In the genomic region with DNA sequence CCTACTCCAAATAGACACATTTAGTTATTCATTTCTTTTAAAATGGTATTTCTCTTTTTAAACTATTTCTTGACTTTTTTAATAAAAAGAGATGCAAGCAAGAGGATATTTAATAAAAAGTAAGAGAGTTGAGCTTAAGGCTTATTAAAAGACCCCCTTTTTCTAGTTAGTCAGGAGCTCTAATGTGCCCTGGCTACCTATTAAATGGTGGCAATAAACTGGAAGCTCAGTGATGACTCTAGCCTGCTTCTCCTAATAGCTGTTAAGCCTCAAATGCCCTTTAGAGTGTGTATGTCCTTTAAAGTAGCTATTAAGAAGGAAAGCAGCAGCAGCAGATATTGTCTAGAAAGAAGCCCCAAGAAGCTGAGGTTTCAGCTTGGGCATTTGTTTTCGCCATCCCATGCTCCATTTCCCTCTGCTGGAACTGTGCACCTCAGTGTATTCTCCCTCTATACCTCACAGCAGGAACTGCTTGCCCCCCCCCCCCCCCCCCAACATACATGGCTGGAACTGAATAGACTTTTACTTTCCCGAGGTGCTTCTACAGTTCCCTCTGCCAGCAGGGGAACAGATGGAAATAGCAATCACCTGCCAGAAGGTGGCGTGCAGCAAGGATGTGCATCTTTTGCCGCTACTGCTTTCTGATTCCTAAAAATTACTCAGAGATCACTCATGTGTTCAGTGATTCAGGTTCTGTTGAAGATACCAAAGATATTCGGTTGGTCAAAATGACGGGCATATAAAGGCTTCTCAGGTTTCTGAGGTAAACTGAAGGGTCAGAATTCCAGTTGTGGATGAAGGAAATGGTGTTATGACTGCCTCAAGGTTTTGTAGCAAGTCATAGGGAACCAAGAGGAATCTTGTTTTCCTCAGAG, we compare ENCODE assay signal across 9 cellular contexts. TPM values are rescaled to one million over a fixed set of nuclear protein-coding genes. Genes with fewer than 3 reads are reported as not detected.
DNase-seq lines count a peak whose midpoint lies in the region; ATAC-seq, FAIRE-seq and TF ChIP-seq lines count a peak whose summit lies in the region.
"Had no signal": no experiment of that assay in that cellular context is flagged by ENCODE, and none has a peak within 500 bp of the region (broad histone marks: within the 10 kb centered on the region; RNA-seq: fewer than 3 reads in every experiment).

No MANE protein-coding gene starts in this region.

- no peak for ATAC-seq in stimulated activated naive CD8-positive, alpha-beta T cell treated with anti-CD3 and anti-CD28 coated beads, Interleukin-15, Interleukin-2, amounts not matched to agents 100 U/mL and 50 U/mL, for 24 hours

- H3K4me3 ChIP-seq in lower leg skin (ENCODE audit: low read depth, poor library complexity, severe bottlenecking), result no peak overlapping the region

- peak; percentile 11 for DNase-seq in GDM1 (lab: John Stamatoyannopoulos, UW)
- DNase-seq in H54 (ENCODE audit: insufficient read length, low spot score), result peak; percentile 30
- DNase-seq in NCI-H1092 treated with DMSO at 0.1 percent for 48 hours (lab: John Stamatoyannopoulos, UW), result peak; percentile 74
- peak; percentile 2 for DNase-seq in T-helper 9 cell
- peak; percentile 40 for DNase-seq in cerebellar cortex (ENCODE audit: low spot score)
- peak; percentile 22 to 83 for DNase-seq in lower leg skin (ENCODE audit: low spot score in 2 of 2)
- peak; percentile 41 for DNase-seq in stimulated activated naive CD8-positive, alpha-beta T cell treated with anti-CD3 and anti-CD28 coated beads, Interleukin-15, Interleukin-2, amounts not matched to agents 100 U/mL and 50 U/mL, for 24 hours
- no peak for DNase-seq in cerebellar nuclear complex (lab: John Stamatoyannopoulos, UW)

- WGBS in lower leg skin, 2 donors, result 10 to 11% methylated on average over 6 of the region's 6 CpGs

- FAIRE-seq in H54 (lab: Jason Lieb, UNC), result peak; percentile 82
- FAIRE-seq: colon had no signal

- intact Hi-C loops in lower leg skin (cut with DNase I; ENCODE audit: low total_unique reads), result loop anchor here (10.0 kb wide), 1 partner anchor 243 kb away; no protein-coding TSS in a partner anchor

- no peak for TF ChIP-seq CTCF in lower leg skin (IDR thresholded peaks at IDR 0.05)

- TF ChIP-seq POLR2A in H54 (IDR thresholded peaks at IDR 0.05; ENCODE audit: low read depth, low read length) (no peak), lower leg skin (IDR thresholded peaks at IDR 0.05) (no peak)

RNA-seq across cellular contexts. Expression of gene RGS4, which starts 2.5 kb away (rescaled TPM):
- total RNA-seq in lower leg skin, result under 1 TPM in 2 of 4 donors, not detected in 2; 0.36 to 0.42 TPM

Comparison
In these comparisons a context has a peak if more than half of its experiments do, and no peak if none do; other contexts are left out.
1. DNase-seq: peak in GDM1 (single experiment), H54 (single experiment), NCI-H1092 treated with DMSO at 0.1 percent for 48 hours (single experiment), T-helper 9 cell (single experiment), cerebellar cortex (single experiment), lower leg skin (2 of 2) and stimulated activated naive CD8-positive, alpha-beta T cell treated with anti-CD3 and anti-CD28 coated beads, Interleukin-15, Interleukin-2, amounts not matched to agents 100 U/mL and 50 U/mL, for 24 hours (single experiment); none in cerebellar nuclear complex (0 of 2).